In the genomic region with DNA sequence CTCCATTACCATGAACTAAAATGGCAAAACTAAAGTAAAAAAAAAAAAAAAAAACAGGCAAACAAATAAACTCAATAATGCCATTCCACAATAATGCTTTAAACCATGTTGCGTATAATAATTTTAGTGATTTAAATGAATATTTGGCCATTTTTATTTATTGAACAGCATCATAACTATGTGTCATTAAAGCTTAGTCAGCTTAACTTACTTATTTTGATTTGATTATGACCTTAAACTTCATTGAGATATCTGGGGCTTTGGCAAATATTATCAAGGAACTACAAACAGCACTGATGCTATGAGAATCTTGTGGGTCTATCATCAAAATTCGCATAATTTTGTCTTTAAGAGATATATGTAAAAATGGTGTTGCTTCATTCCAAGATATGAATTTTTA, we compare ENCODE assay signal across 26 cellular contexts.
"Had no signal": no experiment of that assay in that cellular context is flagged by ENCODE, and none has a peak within 500 bp of the region (broad histone marks: within the 10 kb centered on the region; RNA-seq: fewer than 3 reads in every experiment).

No MANE protein-coding gene starts in this region.

- H3K27me3 ChIP-seq: colonic mucosa, dorsolateral prefrontal cortex, esophagus muscularis mucosa, esophagus squamous epithelium, foreskin keratinocyte, gastrocnemius medialis, gastroesophageal sphincter, heart left ventricle, heart right ventricle, hepatocyte had no signal

- FAIRE-seq: endothelial cell of umbilical vein had no signal

- H3K9me3 ChIP-seq: colonic mucosa, esophagus muscularis mucosa, esophagus squamous epithelium, gastrocnemius medialis, gastroesophageal sphincter, heart left ventricle had no signal

- H3K4me1 ChIP-seq: colonic mucosa, esophagus muscularis mucosa, esophagus squamous epithelium, foreskin keratinocyte, gastrocnemius medialis, gastroesophageal sphincter, heart left ventricle, heart right ventricle had no signal

- H3K36me3 ChIP-seq: colonic mucosa, esophagus muscularis mucosa, esophagus squamous epithelium, gastrocnemius medialis, gastroesophageal sphincter, heart left ventricle, heart right ventricle had no signal

- H3K4me3 ChIP-seq: colonic mucosa, coronary artery, dorsolateral prefrontal cortex, esophagus muscularis mucosa, esophagus squamous epithelium, gastrocnemius medialis, gastroesophageal sphincter, heart left ventricle, heart right ventricle, hepatocyte had no signal

- DNase-seq: colonic mucosa; cortex of kidney; dermis blood vessel endothelial cell; dorsolateral prefrontal cortex; effector CD4-positive, alpha-beta T cell; effector CD8-positive, alpha-beta T cell; effector memory CD4-positive, alpha-beta T cell; effector memory CD8-positive, alpha-beta T cell; endodermal cell; erythroblast; esophagus squamous epithelium; foreskin fibroblast; foreskin keratinocyte; foreskin melanocyte; gastrocnemius medialis; glutamatergic neuron; head of caudate nucleus; heart left ventricle; heart right ventricle had no signal

- H3K27ac ChIP-seq: colonic mucosa, coronary artery, dorsolateral prefrontal cortex, epithelial cell of prostate, esophagus muscularis mucosa, esophagus squamous epithelium, foreskin keratinocyte, gastrocnemius medialis, gastroesophageal sphincter, heart left ventricle, heart right ventricle, hepatocyte had no signal

- H3K4me2 ChIP-seq: hepatocyte had no signal

- H3K79me2 ChIP-seq: hepatocyte had no signal

- H2AFZ ChIP-seq: hepatocyte had no signal

- ATAC-seq: effector memory CD8-positive, alpha-beta T cell; esophagus mucosa; foreskin keratinocyte; gastrocnemius medialis; gastroesophageal sphincter; heart left ventricle; heart right ventricle had no signal
